12 cellular contexts compared by ENCODE assay signal in the genomic region with DNA sequence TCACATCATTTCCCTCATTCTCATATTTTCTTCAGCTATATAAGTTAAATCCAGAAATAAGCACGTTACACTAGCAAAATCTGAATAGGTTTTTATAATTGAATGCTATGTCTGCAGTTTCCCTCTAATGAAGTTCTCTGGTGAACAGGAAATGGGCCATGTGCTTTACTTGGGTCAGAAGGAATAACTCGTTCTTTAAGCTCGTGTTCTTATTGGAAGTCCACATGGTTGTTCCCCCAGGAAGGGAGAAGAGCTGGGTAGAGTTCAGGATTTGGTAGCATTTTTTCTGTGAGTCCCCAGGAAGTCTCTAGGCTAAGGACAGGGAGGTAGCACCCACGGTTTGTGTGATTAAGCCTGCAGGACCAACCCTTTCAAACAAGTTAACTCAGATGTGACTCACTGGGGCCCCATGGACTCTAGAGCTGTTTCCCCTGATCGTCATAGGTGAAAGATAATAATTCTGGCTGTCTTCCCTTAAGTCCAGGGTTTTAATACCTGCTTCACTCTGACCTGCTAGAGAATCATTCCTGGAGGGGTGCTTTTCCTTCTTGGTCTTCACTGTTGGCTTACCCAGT. TPM values are rescaled to one million over a fixed set of nuclear protein-coding genes. Genes with fewer than 3 reads are reported as not detected.
DNase-seq lines count a peak whose midpoint lies in the region; TF ChIP-seq lines count a peak whose summit lies in the region.
"Had no signal": no experiment of that assay in that cellular context is flagged by ENCODE, and none has a peak within 500 bp of the region (broad histone marks: within the 10 kb centered on the region; RNA-seq: fewer than 3 reads in every experiment).

No MANE protein-coding gene starts in this region.

- H3K27me3 ChIP-seq in adipocyte (replicated peaks; ENCODE audit: control insufficient read depth, insufficient read depth, low read length): no peaks in the 10 kb centered on the region

- no peak for TF ChIP-seq CTCF in type B pancreatic cell (conservative IDR thresholded peaks at IDR 0.05)

- intact Hi-C loops in activated CD4-positive, alpha-beta T cell treated with anti-CD3 and anti-CD28 coated beads, Interleukin-2, amount 10 ng/mL, durations not matched to agents 24 days and 14 days (cut with micrococcal nuclease): no loop called here

- H3K4me1 ChIP-seq in adipocyte (ENCODE audit: control insufficient read depth, insufficient read depth, low read length): peaks cover 42% of the 10 kb centered on the region

- H3K4me3 ChIP-seq in adipocyte (ENCODE audit: low read length): no peak overlapping the region

- peaks cover 32% of the 10 kb centered on the region for H3K36me3 Mint-ChIP-seq in activated CD4-positive, alpha-beta T cell treated with anti-CD3 and anti-CD28 coated beads, Interleukin-2, amount 10 ng/mL, durations not matched to agents 24 days and 14 days (ENCODE audit: low read depth)
- H3K36me3 Mint-ChIP-seq in type B pancreatic cell: peaks cover 13% of the 10 kb centered on the region
- peaks cover 13% of the 10 kb centered on the region for H3K36me3 Mint-ChIP-seq in activated naive CD4-positive, alpha-beta T cell treated with anti-CD3 and anti-CD28 coated beads, Interleukin-2, amount 10 ng/mL, durations not matched to agents 7 days and 5 days

- H3K27me3 Mint-ChIP-seq in activated CD4-positive, alpha-beta T cell treated with anti-CD3 and anti-CD28 coated beads, Interleukin-2, amount 10 ng/mL, durations not matched to agents 24 days and 14 days: no peaks in the 10 kb centered on the region
- H3K27me3 Mint-ChIP-seq in type B pancreatic cell: no peaks in the 10 kb centered on the region
- no peaks in the 10 kb centered on the region for H3K27me3 Mint-ChIP-seq in activated naive CD4-positive, alpha-beta T cell treated with anti-CD3 and anti-CD28 coated beads, Interleukin-2, amount 10 ng/mL, durations not matched to agents 7 days and 5 days

- CTCF ChIA-PET in HEK293T (lab: Yijun Ruan, JAX): interaction anchor here (0.6 to 1.4 kb wide), 3 partner anchors 9 to 66 kb away, joined by 3 to 5 read pairs (median 3); no protein-coding TSS in a partner anchor
- CTCF ChIA-PET in activated naive CD4-positive, alpha-beta T cell treated with anti-CD3 and anti-CD28 coated beads, Interleukin-2, amount 10 ng/mL, durations not matched to agents 7 days and 5 days (lab: Charles Lee): interaction anchor here (1.2 to 13.3 kb wide), 5 partner anchors 10 to 70 kb away, joined by 3 to 86 read pairs (median 5); a partner anchor contains a TSS

- POLR2A ChIA-PET in HEK293T (lab: Yijun Ruan, JAX): no interaction called here

- no peak for DNase-seq in activated CD4-positive, alpha-beta T cell treated with anti-CD3 and anti-CD28 coated beads, Interleukin-2, amount 10 ng/mL, durations not matched to agents 24 days and 14 days
- no peak for DNase-seq in activated CD4-positive, alpha-beta T cell treated with anti-CD3 and anti-CD28 coated beads, Interleukin-2, amount 50 U/mL, for 4 hours
- peak; percentile 49 for DNase-seq in adipocyte (ENCODE audit: low read depth)
- peak; percentile 55 for DNase-seq in islet precursor cell
- no peak for DNase-seq in type B pancreatic cell (ENCODE audit: extremely low spot score, unreplicated experiment)
- DNase-seq in activated gamma-delta T cell (lab: John Stamatoyannopoulos, UW): no peak
- DNase-seq in HEK293T (ENCODE audit: extremely low spot score): no peak
- no peak for DNase-seq in activated naive CD4-positive, alpha-beta T cell treated with anti-CD3 and anti-CD28 coated beads, Interleukin-2, amount 10 ng/mL, durations not matched to agents 7 days and 5 days
- DNase-seq: 8988T; activated naive CD4-positive, alpha-beta T cell treated with anti-CD3 and anti-CD28 coated beads, Interleukin-2, amount 50 U/mL, for 16 hours; mesendoderm; stimulated activated naive CD8-positive, alpha-beta T cell treated with anti-CD3 and anti-CD28 coated beads, Interleukin-15, Interleukin-2, amounts not matched to agents 100 U/mL and 50 U/mL, for 24 hours had no signal

- H3K27ac Mint-ChIP-seq in activated CD4-positive, alpha-beta T cell treated with anti-CD3 and anti-CD28 coated beads, Interleukin-2, amount 10 ng/mL, durations not matched to agents 24 days and 14 days: peak overlapping the region; percentile 37
- peak overlapping the region; percentile 96 for H3K27ac Mint-ChIP-seq in type B pancreatic cell
- no peak overlapping the region for H3K27ac Mint-ChIP-seq in activated naive CD4-positive, alpha-beta T cell treated with anti-CD3 and anti-CD28 coated beads, Interleukin-2, amount 10 ng/mL, durations not matched to agents 7 days and 5 days

- no peaks in the 10 kb centered on the region for H3K9me3 Mint-ChIP-seq in activated CD4-positive, alpha-beta T cell treated with anti-CD3 and anti-CD28 coated beads, Interleukin-2, amount 10 ng/mL, durations not matched to agents 24 days and 14 days
- H3K9me3 Mint-ChIP-seq in type B pancreatic cell: no peaks in the 10 kb centered on the region
- no peaks in the 10 kb centered on the region for H3K9me3 Mint-ChIP-seq in activated naive CD4-positive, alpha-beta T cell treated with anti-CD3 and anti-CD28 coated beads, Interleukin-2, amount 10 ng/mL, durations not matched to agents 7 days and 5 days

- no peak overlapping the region for H3K4me3 Mint-ChIP-seq in activated CD4-positive, alpha-beta T cell treated with anti-CD3 and anti-CD28 coated beads, Interleukin-2, amount 10 ng/mL, durations not matched to agents 24 days and 14 days
- no peak overlapping the region for H3K4me3 Mint-ChIP-seq in type B pancreatic cell
- H3K4me3 Mint-ChIP-seq in activated naive CD4-positive, alpha-beta T cell treated with anti-CD3 and anti-CD28 coated beads, Interleukin-2, amount 10 ng/mL, durations not matched to agents 7 days and 5 days: no peak overlapping the region

- H3K36me3 ChIP-seq in adipocyte (ENCODE audit: control insufficient read depth, insufficient read depth, low read length, severe bottlenecking): peaks cover 23% of the 10 kb centered on the region

- no peaks in the 10 kb centered on the region for H3K9me3 ChIP-seq in adipocyte (ENCODE audit: control insufficient read depth, low read length)

- H3K4me1 Mint-ChIP-seq in activated CD4-positive, alpha-beta T cell treated with anti-CD3 and anti-CD28 coated beads, Interleukin-2, amount 10 ng/mL, durations not matched to agents 24 days and 14 days: peaks cover 24% of the 10 kb centered on the region
- peaks cover 42% of the 10 kb centered on the region for H3K4me1 Mint-ChIP-seq in type B pancreatic cell (ENCODE audit: unreplicated experiment)
- peaks cover 20% of the 10 kb centered on the region for H3K4me1 Mint-ChIP-seq in activated naive CD4-positive, alpha-beta T cell treated with anti-CD3 and anti-CD28 coated beads, Interleukin-2, amount 10 ng/mL, durations not matched to agents 7 days and 5 days

- no peak overlapping the region for H3K9ac ChIP-seq in adipocyte (ENCODE audit: low read length)

TF ChIP-seq in HEK293T, 16 proteins besides CTCF, POLR2A, EP300 and RAD21:
- TF ChIP-seq FOXA1 (IDR thresholded peaks at IDR 0.05) (no peak), FOXM1 (IDR thresholded peaks at IDR 0.05; ENCODE audit: borderline replicate concordance) (no peak), TARDBP (IDR thresholded peaks at IDR 0.05) (no peak), LEF1 (IDR thresholded peaks at IDR 0.05; ENCODE audit: borderline replicate concordance) (no peak), CTBP1 (IDR thresholded peaks at IDR 0.05; ENCODE audit: borderline replicate concordance) (no peak), FOXK2 (IDR thresholded peaks at IDR 0.05) (no peak), ARNT (IDR thresholded peaks at IDR 0.05) (no peak), HDGF (IDR thresholded peaks at IDR 0.05; ENCODE audit: borderline replicate concordance) (no peak), SP1 (IDR thresholded peaks at IDR 0.05) (no peak), NFRKB (IDR thresholded peaks at IDR 0.05) (no peak), SUZ12 (IDR thresholded peaks at IDR 0.05) (no peak), L3MBTL2 (conservative IDR thresholded peaks at IDR 0.05) (no peak), ELF4 (IDR thresholded peaks at IDR 0.05) (no peak), ZNF384 (IDR thresholded peaks at IDR 0.05) (no peak), BHLHE40 (IDR thresholded peaks at IDR 0.05; ENCODE audit: borderline replicate concordance) (no peak)
- TF ChIP-seq, protein P1, sequence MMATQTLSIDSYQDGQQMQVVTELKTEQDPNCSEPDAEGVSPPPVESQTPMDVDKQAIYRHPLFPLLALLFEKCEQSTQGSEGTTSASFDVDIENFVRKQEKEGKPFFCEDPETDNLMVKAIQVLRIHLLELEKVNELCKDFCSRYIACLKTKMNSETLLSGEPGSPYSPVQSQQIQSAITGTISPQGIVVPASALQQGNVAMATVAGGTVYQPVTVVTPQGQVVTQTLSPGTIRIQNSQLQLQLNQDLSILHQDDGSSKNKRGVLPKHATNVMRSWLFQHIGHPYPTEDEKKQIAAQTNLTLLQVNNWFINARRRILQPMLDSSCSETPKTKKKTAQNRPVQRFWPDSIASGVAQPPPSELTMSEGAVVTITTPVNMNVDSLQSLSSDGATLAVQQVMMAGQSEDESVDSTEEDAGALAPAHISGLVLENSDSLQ (IDR thresholded peaks at IDR 0.05): no peak

RNA-seq across cellular contexts. Expression of a gene that starts 16.4 kb away (rescaled TPM):
- 109 and 115 TPM in 2 replicates for total RNA-seq in activated CD4-positive, alpha-beta T cell treated with anti-CD3 and anti-CD28 coated beads, Interleukin-2, amount 10 ng/mL, durations not matched to agents 24 days and 14 days
- 88.1 and 89.3 TPM in 2 replicates for total RNA-seq in type B pancreatic cell (ENCODE audit: low replicate concordance)

RNA-seq across cellular contexts. Expression of a gene that starts 16.6 kb away (rescaled TPM):
- total RNA-seq in activated CD4-positive, alpha-beta T cell treated with anti-CD3 and anti-CD28 coated beads, Interleukin-2, amount 10 ng/mL, durations not matched to agents 24 days and 14 days: 34.2 and 34.4 TPM in 2 replicates
- 64.7 and 90.4 TPM in 2 replicates for total RNA-seq in type B pancreatic cell (ENCODE audit: low replicate concordance)

RNA-seq across cellular contexts. Expression of a gene that starts 37.7 kb away (rescaled TPM):
- 0.71 and 1.8 TPM in 2 replicates for total RNA-seq in activated CD4-positive, alpha-beta T cell treated with anti-CD3 and anti-CD28 coated beads, Interleukin-2, amount 10 ng/mL, durations not matched to agents 24 days and 14 days
- 26.4 and 57.8 TPM in 2 replicates for total RNA-seq in type B pancreatic cell (ENCODE audit: low replicate concordance)

RNA-seq across cellular contexts. Expression of a gene that starts 50.3 kb away (rescaled TPM):
- total RNA-seq in activated CD4-positive, alpha-beta T cell treated with anti-CD3 and anti-CD28 coated beads, Interleukin-2, amount 10 ng/mL, durations not matched to agents 24 days and 14 days: 0.14 and 0.38 TPM in 2 replicates
- 9.3 and 17.7 TPM in 2 replicates for total RNA-seq in type B pancreatic cell (ENCODE audit: low replicate concordance)

Comparison
In these comparisons a context has a peak if more than half of its experiments do, and no peak if none do; other contexts are left out.
1. DNase-seq: peak in adipocyte (single experiment) and islet precursor cell (single experiment); none in activated CD4-positive, alpha-beta T cell treated with anti-CD3 and anti-CD28 coated beads, Interleukin-2, amount 10 ng/mL, durations not matched to agents 24 days and 14 days (single experiment), activated CD4-positive, alpha-beta T cell treated with anti-CD3 and anti-CD28 coated beads, Interleukin-2, amount 50 U/mL, for 4 hours (0 of 2), type B pancreatic cell (single experiment), activated gamma-delta T cell (single experiment), HEK293T (single experiment) and activated naive CD4-positive, alpha-beta T cell treated with anti-CD3 and anti-CD28 coated beads, Interleukin-2, amount 10 ng/mL, durations not matched to agents 7 days and 5 days (single experiment).